In genomic region chr10:31759816-31760626, GRCh38 we compare ENCODE assay signal across 8 cellular contexts.
DNase-seq lines count a peak whose midpoint lies in the region; ATAC-seq, FAIRE-seq and TF ChIP-seq lines count a peak whose summit lies in the region.

No MANE protein-coding gene starts in this region.

- no peaks in the 10 kb centered on the region for H4K20me1 ChIP-seq in Loucy (ENCODE audit: insufficient read depth, low read length, poor library complexity, severe bottlenecking)

- H3K36me3 ChIP-seq in Loucy (ENCODE audit: insufficient read depth, low read length) (no peaks in the 10 kb centered on the region), RWPE2 (ENCODE audit: low read depth) (no peaks in the 10 kb centered on the region)

- H3K79me2 ChIP-seq in Loucy (ENCODE audit: insufficient read depth, low read length) = no peaks in the 10 kb centered on the region

- ATAC-seq in RWPE2 (ENCODE audit: low read depth) = peak; percentile 89
- ATAC-seq in naive thymus-derived CD8-positive, alpha-beta T cell = peak; percentile 91 to 93
- ATAC-seq in stimulated activated naive B cell treated with anti-CD40 and anti-IgM and Interleukin-4, amounts not matched to agents 10 μg/mL and 1 μg/mL and 100 μg/mL, for 72 hours (replicated peaks) = peak; percentile 92 to 95

- TF ChIP-seq CTCF in Loucy (conservative IDR thresholded peaks at IDR 0.05; ENCODE audit: low read length) (no peak), RWPE2 (IDR thresholded peaks at IDR 0.05; ENCODE audit: poor library complexity, severe bottlenecking) (no peak)

- peak; percentile 52 for FAIRE-seq in H54 (lab: Jason Lieb, UNC)

- POLR2A ChIA-PET in naive thymus-derived CD8-positive, alpha-beta T cell (lab: Charles Lee) = interaction anchor here (0.7 to 1.8 kb wide), 7 partner anchors 439 to 1073 kb away, joined by 3 to 9 read pairs (median 4); partner anchors contain the start of genes ZEB1 and ZNF438

- H3K9ac ChIP-seq in Loucy (ENCODE audit: low read depth, low read length, poor library complexity, severe bottlenecking) = peak overlapping the region; percentile 61

- no peaks in the 10 kb centered on the region for H3F3A ChIP-seq in Loucy (ENCODE audit: low read depth)

- H3K4me1 Mint-ChIP-seq in naive thymus-derived CD8-positive, alpha-beta T cell = peaks cover 2 to 16% (median 15%) of the 10 kb centered on the region in 4 donors
- H3K4me1 Mint-ChIP-seq in stimulated activated naive B cell treated with anti-CD40 and anti-IgM and Interleukin-4, amounts not matched to agents 10 μg/mL and 1 μg/mL and 100 μg/mL, for 72 hours = peaks cover 6 to 19% of the 10 kb centered on the region in 2 donors

- peak overlapping the region; percentile 99 for H2AFZ ChIP-seq in Loucy (ENCODE audit: low read length)

- peaks cover 8% of the 10 kb centered on the region for H3K4me1 ChIP-seq in Loucy (ENCODE audit: insufficient read depth, low read length, poor library complexity, severe bottlenecking)
- peaks cover 18% of the 10 kb centered on the region for H3K4me1 ChIP-seq in RWPE2 (ENCODE audit: insufficient read depth, poor library complexity, severe bottlenecking)

- H3K4me3 Mint-ChIP-seq in naive thymus-derived CD8-positive, alpha-beta T cell = peak overlapping the region; percentile 79 to 95 (median 88)
- peak overlapping the region; percentile 87 to 95 for H3K4me3 Mint-ChIP-seq in stimulated activated naive B cell treated with anti-CD40 and anti-IgM and Interleukin-4, amounts not matched to agents 10 μg/mL and 1 μg/mL and 100 μg/mL, for 72 hours

- no peaks in the 10 kb centered on the region for H3K9me2 ChIP-seq in Loucy (replicated peaks; ENCODE audit: low read depth, low read length)

- no peaks in the 10 kb centered on the region for H3K9me3 Mint-ChIP-seq in naive thymus-derived CD8-positive, alpha-beta T cell
- H3K9me3 Mint-ChIP-seq in stimulated activated naive B cell treated with anti-CD40 and anti-IgM and Interleukin-4, amounts not matched to agents 10 μg/mL and 1 μg/mL and 100 μg/mL, for 72 hours = peaks cover 0 to 2% of the 10 kb centered on the region in 2 donors

- TF ChIP-seq POLR2A in H54 (IDR thresholded peaks at IDR 0.05; ENCODE audit: low read depth, low read length) = peak; percentile 86

- peak overlapping the region; percentile 87 to 100 (median 98) for H3K27ac Mint-ChIP-seq in naive thymus-derived CD8-positive, alpha-beta T cell
- peak overlapping the region; percentile 95 for H3K27ac Mint-ChIP-seq in stimulated activated naive B cell treated with anti-CD40 and anti-IgM and Interleukin-4, amounts not matched to agents 10 μg/mL and 1 μg/mL and 100 μg/mL, for 72 hours

- no peaks in the 10 kb centered on the region for H3K27me3 ChIP-seq in Loucy (ENCODE audit: insufficient read depth, low read length, poor library complexity, severe bottlenecking)
- no peaks in the 10 kb centered on the region for H3K27me3 ChIP-seq in RWPE2 (ENCODE audit: insufficient read depth, poor library complexity, severe bottlenecking)

- peak overlapping the region; percentile 75 for H3K27ac ChIP-seq in RWPE2 (ENCODE audit: poor library complexity, severe bottlenecking)

- no peaks in the 10 kb centered on the region for H3K36me3 Mint-ChIP-seq in naive thymus-derived CD8-positive, alpha-beta T cell
- no peaks in the 10 kb centered on the region for H3K36me3 Mint-ChIP-seq in stimulated activated naive B cell treated with anti-CD40 and anti-IgM and Interleukin-4, amounts not matched to agents 10 μg/mL and 1 μg/mL and 100 μg/mL, for 72 hours

- peak overlapping the region; percentile 88 for H3K4me2 ChIP-seq in Loucy (ENCODE audit: low read depth, low read length, poor library complexity, severe bottlenecking)

- H3K4me3 ChIP-seq in Loucy (ENCODE audit: low read length, poor library complexity, severe bottlenecking) (peak overlapping the region; percentile 98), RWPE2 (ENCODE audit: severe bottlenecking) (peak overlapping the region; percentile 63)

- H3K9me3 ChIP-seq in Loucy (ENCODE audit: insufficient read depth, low read depth, low read length) (no peaks in the 10 kb centered on the region), RWPE2 (ENCODE audit: severe bottlenecking) (no peaks in the 10 kb centered on the region)

- DNase-seq in ELF-1 (ENCODE audit: low read depth, low spot score) (peak; percentile 97), H54 (ENCODE audit: insufficient read length, low spot score) (peak; percentile 87), RWPE2 (ENCODE audit: low spot score) (peak; percentile 96), fibroblast of peridontal ligament (ENCODE audit: extremely low read depth) (peak; percentile 99)
- DNase-seq in activated effector memory CD4-positive, alpha-beta T cell treated with Interleukin-2 at 50 U/mL for 16 hours = peak; percentile 94
- DNase-seq in naive thymus-derived CD8-positive, alpha-beta T cell = peak; percentile 89 to 98 (median 94)
- DNase-seq in stimulated activated naive B cell treated with anti-CD40 and anti-IgM and Interleukin-4, amounts not matched to agents 10 μg/mL and 1 μg/mL and 100 μg/mL, for 72 hours = peak; percentile 91

- H3K27me3 Mint-ChIP-seq in naive thymus-derived CD8-positive, alpha-beta T cell = no peaks in the 10 kb centered on the region
- no peaks in the 10 kb centered on the region for H3K27me3 Mint-ChIP-seq in stimulated activated naive B cell treated with anti-CD40 and anti-IgM and Interleukin-4, amounts not matched to agents 10 μg/mL and 1 μg/mL and 100 μg/mL, for 72 hours

Comparison
In these comparisons a context has a peak if more than half of its experiments do, and no peak if none do; other contexts are left out.
1. Peak in every context shown above with its lines: DNase-seq, ATAC-seq, H3K4me3 ChIP-seq and H3K27ac ChIP-seq.